ENCODE assay signal across 15 cellular contexts in genomic region chr6:154478691-154479090, GRCh38. TPM values are rescaled to one million over a fixed set of nuclear protein-coding genes. Genes with fewer than 3 reads are reported as not detected.
DNase-seq lines count a peak whose midpoint lies in the region; ATAC-seq and TF ChIP-seq lines count a peak whose summit lies in the region.
"Had no signal": no experiment of that assay in that cellular context is flagged by ENCODE, and none has a peak within 500 bp of the region (broad histone marks: within the 10 kb centered on the region; RNA-seq: fewer than 3 reads in every experiment).

No MANE protein-coding gene starts in this region.

- CTCF ChIA-PET in activated CD8-positive, alpha-beta memory T cell treated with anti-CD3 and anti-CD28 coated beads, Interleukin-2, amount 10 ng/mL, durations not matched to agents 7 days and 5 days (lab: Charles Lee) = no interaction called here

- H3K36me3 ChIP-seq in cardiac muscle cell (no peaks in the 10 kb centered on the region), esophagus squamous epithelium (no peaks in the 10 kb centered on the region), osteoblast (ENCODE audit: insufficient read depth, low read length) (no peaks in the 10 kb centered on the region)

- H2AFZ ChIP-seq in osteoblast (ENCODE audit: low read length) = peak overlapping the region; percentile 71
- H2AFZ ChIP-seq: PC-9 had no signal

- intact Hi-C loops in left ventricle myocardium superior (cut with micrococcal nuclease) = no loop called here
- intact Hi-C loops in esophagus squamous epithelium (cut with DNase I) = no loop called here

- peak overlapping the region; percentile 39 for H3K27ac ChIP-seq in cardiac muscle cell
- H3K27ac ChIP-seq in esophagus squamous epithelium = peak overlapping the region in 3 of 4 donors; percentile 28 to 54 (median 40)
- peak overlapping the region; percentile 68 for H3K27ac ChIP-seq in osteoblast (ENCODE audit: low read depth, low read length)
- H3K27ac ChIP-seq: PC-9 had no signal

- 53 to 69% methylated on average over 1 of the region's 1 CpG for WGBS in esophagus squamous epithelium, 2 donors

- no peaks in the 10 kb centered on the region for H4K20me1 ChIP-seq in osteoblast (ENCODE audit: insufficient read depth, low read length)

- no peaks in the 10 kb centered on the region for H3K9me3 ChIP-seq in cardiac muscle cell (ENCODE audit: low read depth)
- H3K9me3 ChIP-seq in esophagus squamous epithelium = no peaks in the 10 kb centered on the region
- H3K9me3 ChIP-seq in osteoblast (ENCODE audit: low read depth, low read length) = no peaks in the 10 kb centered on the region

- ATAC-seq in left ventricle myocardium superior (no peak), HG02884 (IDR thresholded peaks at IDR 0.05; ENCODE audit: unreplicated experiment) (no peak)
- no peak for ATAC-seq in activated CD8-positive, alpha-beta memory T cell treated with anti-CD3 and anti-CD28 coated beads, Interleukin-2, amount 10 ng/mL, durations not matched to agents 7 days and 5 days

- no peak overlapping the region for H3K27ac Mint-ChIP-seq in activated CD8-positive, alpha-beta memory T cell treated with anti-CD3 and anti-CD28 coated beads, Interleukin-2, amount 10 ng/mL, durations not matched to agents 7 days and 5 days
- H3K27ac Mint-ChIP-seq: CD8-positive, alpha-beta memory T cell; immature natural killer cell had no signal

- H3K4me2 ChIP-seq in osteoblast (ENCODE audit: insufficient read depth, low read length) = peak overlapping the region; percentile 75
- H3K4me2 ChIP-seq: PC-9 had no signal

- no peaks in the 10 kb centered on the region for H3K9me3 Mint-ChIP-seq in activated CD8-positive, alpha-beta memory T cell treated with anti-CD3 and anti-CD28 coated beads, Interleukin-2, amount 10 ng/mL, durations not matched to agents 7 days and 5 days (ENCODE audit: low read depth)
- H3K9me3 Mint-ChIP-seq: CD8-positive, alpha-beta memory T cell; immature natural killer cell had no signal

- H3K4me1 ChIP-seq in cardiac muscle cell (ENCODE audit: low read depth) (peaks cover 20% of the 10 kb centered on the region), esophagus squamous epithelium (peaks cover 9 to 78% (median 21%) of the 10 kb centered on the region in 3 donors), osteoblast (ENCODE audit: insufficient read depth, low read length) (peaks cover 35% of the 10 kb centered on the region)

- H3K27me3 Mint-ChIP-seq in activated CD8-positive, alpha-beta memory T cell treated with anti-CD3 and anti-CD28 coated beads, Interleukin-2, amount 10 ng/mL, durations not matched to agents 7 days and 5 days = peaks cover 2% of the 10 kb centered on the region

- H3K27me3 ChIP-seq in cardiac muscle cell (no peaks in the 10 kb centered on the region), esophagus squamous epithelium (no peaks in the 10 kb centered on the region), osteoblast (ENCODE audit: insufficient read depth, low read length) (no peaks in the 10 kb centered on the region)

- H3K4me1 Mint-ChIP-seq in activated CD8-positive, alpha-beta memory T cell treated with anti-CD3 and anti-CD28 coated beads, Interleukin-2, amount 10 ng/mL, durations not matched to agents 7 days and 5 days = no peaks in the 10 kb centered on the region
- H3K4me1 Mint-ChIP-seq: CD8-positive, alpha-beta memory T cell; immature natural killer cell had no signal

- DNase-seq in cardiac muscle cell (ENCODE audit: low read depth in 1 of 2, low spot score in 1 of 2) (no peak), left ventricle myocardium superior (no peak), esophagus squamous epithelium (lab: John Stamatoyannopoulos, UW) (no peak), osteoblast (ENCODE audit: insufficient read length, low spot score, missing footprints) (no peak), H4 (ENCODE audit: low spot score) (no peak)
- no peak for DNase-seq in activated T-cell treated with anti-CD3 and anti-CD28 coated beads, Interleukin-2, amount 50 U/mL, for 48 hours
- DNase-seq in activated CD8-positive, alpha-beta memory T cell treated with anti-CD3 and anti-CD28 coated beads, Interleukin-2, amount 10 ng/mL, durations not matched to agents 7 days and 5 days = no peak
- DNase-seq: 8988T; activated CD4-positive, CD25-positive, alpha-beta regulatory T cell treated with anti-CD3 and anti-CD28 coated beads, Interleukin-2, amount 50 U/mL, for 72 hours; activated T-cell treated with anti-CD3 and anti-CD28 coated beads for 4 hours; CD8-positive, alpha-beta memory T cell; immature natural killer cell; NCI-H446; PC-9 had no signal

- peaks cover 37% of the 10 kb centered on the region for H3K79me2 ChIP-seq in osteoblast (ENCODE audit: insufficient read depth, low read length)

- H3K4me3 ChIP-seq in cardiac muscle cell (no peak overlapping the region), esophagus squamous epithelium (no peak overlapping the region), osteoblast (ENCODE audit: insufficient read depth, low read length) (peak overlapping the region; percentile 58)
- H3K4me3 ChIP-seq: PC-9 had no signal

- H3K36me3 Mint-ChIP-seq in activated CD8-positive, alpha-beta memory T cell treated with anti-CD3 and anti-CD28 coated beads, Interleukin-2, amount 10 ng/mL, durations not matched to agents 7 days and 5 days = no peaks in the 10 kb centered on the region
- H3K36me3 Mint-ChIP-seq: CD8-positive, alpha-beta memory T cell; immature natural killer cell had no signal

- TF ChIP-seq POLR2A in esophagus squamous epithelium (IDR thresholded peaks at IDR 0.05) = no peak

- no peak overlapping the region for H3K4me3 Mint-ChIP-seq in activated CD8-positive, alpha-beta memory T cell treated with anti-CD3 and anti-CD28 coated beads, Interleukin-2, amount 10 ng/mL, durations not matched to agents 7 days and 5 days
- H3K4me3 Mint-ChIP-seq: CD8-positive, alpha-beta memory T cell; immature natural killer cell had no signal

- TF ChIP-seq CTCF in cardiac muscle cell (IDR thresholded peaks at IDR 0.05; ENCODE audit: low read depth, low read length) (no peak), esophagus squamous epithelium (IDR thresholded peaks at IDR 0.05) (no peak), osteoblast (IDR thresholded peaks at IDR 0.05; ENCODE audit: extremely low read depth, low read depth, low read length) (no peak)

RNA-seq across cellular contexts. Expression of gene CNKSR3, which starts 31.8 kb away (rescaled TPM):
- 3.8 and 4.4 TPM in 2 replicates for total RNA-seq in cardiac muscle cell
- 4.7 and 8.4 TPM in 2 replicates for polyA plus RNA-seq in cardiac muscle cell
- total RNA-seq in left ventricle myocardium superior = 20.6 TPM
- total RNA-seq in esophagus squamous epithelium = 10 to 100 TPM; 10.2 to 18.8 (median 13.8) TPM
- 4.7 and 5.4 TPM in 2 replicates for total RNA-seq in osteoblast
- not detected for total RNA-seq in activated CD8-positive, alpha-beta memory T cell treated with anti-CD3 and anti-CD28 coated beads, Interleukin-2, amount 10 ng/mL, durations not matched to agents 7 days and 5 days
- total RNA-seq in H4 (2014; rRNA removed; shearing (Covaris generic)) = 8.1 and 8.3 TPM in 2 replicates
- polyA plus RNA-seq: CD8-positive, alpha-beta memory T cell had no signal
